In genomic region chr17:56897646-56898424, GRCh38 we compare ENCODE assay signal across 16 cellular contexts. TPM values are rescaled to one million over a fixed set of nuclear protein-coding genes. Genes with fewer than 3 reads are reported as not detected.
DNase-seq lines count a peak whose midpoint lies in the region; ATAC-seq and TF ChIP-seq lines count a peak whose summit lies in the region.
"Had no signal": no experiment of that assay in that cellular context is flagged by ENCODE, and none has a peak within 500 bp of the region (broad histone marks: within the 10 kb centered on the region; RNA-seq: fewer than 3 reads in every experiment).

No MANE protein-coding gene starts in this region.

- CTCF ChIA-PET in activated CD8-positive, alpha-beta memory T cell treated with anti-CD3 and anti-CD28 coated beads, Interleukin-2, amount 10 ng/mL, durations not matched to agents 7 days and 5 days (lab: Charles Lee), result no interaction called here

- WGBS in trophoblast cell (ENCODE audit: extremely low coverage, insufficient coverage, insufficient read length), result no CpG with 5 or more reads among the region's 14 CpGs

- H3K4me1 ChIP-seq in Peyer's patch, result peaks cover 0 to 12% (median 4%) of the 10 kb centered on the region in 4 donors
- no peaks in the 10 kb centered on the region for H3K4me1 ChIP-seq in trophoblast cell (ENCODE audit: control insufficient read depth in 1 of 2, insufficient read depth in 2 of 2, low read length in 2 of 2)

- H2AK5ac ChIP-seq in trophoblast cell (ENCODE audit: low read length), result no peak overlapping the region

- H3K27ac Mint-ChIP-seq in activated T-cell treated with anti-CD3 and anti-CD28 coated beads, Interleukin-2, amount 50 U/mL, for 72 hours, result peak overlapping the region; percentile 21
- H3K27ac Mint-ChIP-seq in activated CD8-positive, alpha-beta memory T cell treated with anti-CD3 and anti-CD28 coated beads, Interleukin-2, amount 10 ng/mL, durations not matched to agents 7 days and 5 days, result no peak overlapping the region
- H3K27ac Mint-ChIP-seq: progenitor cell of endocrine pancreas had no signal

- H3K36me3 Mint-ChIP-seq in activated T-cell treated with anti-CD3 and anti-CD28 coated beads, Interleukin-2, amount 50 U/mL, for 72 hours (ENCODE audit: insufficient read depth in 2 of 2), result peaks cover 27 to 41% of the 10 kb centered on the region in 2 donors
- peaks cover 62% of the 10 kb centered on the region for H3K36me3 Mint-ChIP-seq in activated T-cell treated with anti-CD3 and anti-CD28 coated beads, Interleukin-2, amount 50 U/mL, for 4 hours (ENCODE audit: insufficient read depth)
- H3K36me3 Mint-ChIP-seq in activated CD8-positive, alpha-beta memory T cell treated with anti-CD3 and anti-CD28 coated beads, Interleukin-2, amount 10 ng/mL, durations not matched to agents 7 days and 5 days, result peaks cover 89% of the 10 kb centered on the region

- no peaks in the 10 kb centered on the region for H3K79me1 ChIP-seq in trophoblast cell (ENCODE audit: low read length)

- H3K27me3 ChIP-seq in Peyer's patch (no peaks in the 10 kb centered on the region), trophoblast cell (ENCODE audit: insufficient read depth, low read length) (no peaks in the 10 kb centered on the region)

- H2BK120ac ChIP-seq in trophoblast cell (ENCODE audit: insufficient read depth, low read length, poor library complexity), result no peak overlapping the region

- no peaks in the 10 kb centered on the region for H3K79me2 ChIP-seq in trophoblast cell (ENCODE audit: control insufficient read depth, insufficient read depth, low read length, poor library complexity)

- no peak overlapping the region for H4K12ac ChIP-seq in trophoblast cell (ENCODE audit: low read depth, low read length)

- H3K9ac ChIP-seq in trophoblast cell (ENCODE audit: low read length), result peak overlapping the region; percentile 20

- H3K9me3 Mint-ChIP-seq in activated T-cell treated with anti-CD3 and anti-CD28 coated beads, Interleukin-2, amount 50 U/mL, for 72 hours, result no peaks in the 10 kb centered on the region
- H3K9me3 Mint-ChIP-seq in activated T-cell treated with anti-CD3 and anti-CD28 coated beads, Interleukin-2, amount 50 U/mL, for 4 hours, result no peaks in the 10 kb centered on the region
- H3K9me3 Mint-ChIP-seq in activated CD8-positive, alpha-beta memory T cell treated with anti-CD3 and anti-CD28 coated beads, Interleukin-2, amount 10 ng/mL, durations not matched to agents 7 days and 5 days (ENCODE audit: low read depth), result no peaks in the 10 kb centered on the region

- H3K18ac ChIP-seq in trophoblast cell (ENCODE audit: low read length), result no peak overlapping the region

- no peaks in the 10 kb centered on the region for H3K27me3 Mint-ChIP-seq in activated T-cell treated with anti-CD3 and anti-CD28 coated beads, Interleukin-2, amount 50 U/mL, for 72 hours (ENCODE audit: low read depth)
- no peaks in the 10 kb centered on the region for H3K27me3 Mint-ChIP-seq in activated T-cell treated with anti-CD3 and anti-CD28 coated beads, Interleukin-2, amount 50 U/mL, for 4 hours (ENCODE audit: low read depth)
- H3K27me3 Mint-ChIP-seq in activated CD8-positive, alpha-beta memory T cell treated with anti-CD3 and anti-CD28 coated beads, Interleukin-2, amount 10 ng/mL, durations not matched to agents 7 days and 5 days, result no peaks in the 10 kb centered on the region
- H3K27me3 Mint-ChIP-seq: progenitor cell of endocrine pancreas had no signal

- peak overlapping the region in 3 of 4 donors; percentile 2 to 34 (median 27) for H3K27ac ChIP-seq in Peyer's patch
- H3K27ac ChIP-seq in trophoblast cell (ENCODE audit: low read depth, low read length), result no peak overlapping the region
- H3K27ac ChIP-seq: thoracic aorta had no signal

- no peak overlapping the region for H3K4ac ChIP-seq in trophoblast cell (ENCODE audit: low read depth, low read length)

- no peak overlapping the region for H4K91ac ChIP-seq in trophoblast cell (ENCODE audit: low read depth, low read length)

- H2BK5ac ChIP-seq in trophoblast cell (ENCODE audit: low read depth, low read length, poor library complexity), result no peak overlapping the region

- H3K14ac ChIP-seq in trophoblast cell (ENCODE audit: low read length), result no peak overlapping the region

- H3K36me3 ChIP-seq in Peyer's patch (peaks cover 0 to 100% (median 0%) of the 10 kb centered on the region in 3 donors), trophoblast cell (ENCODE audit: control insufficient read depth in 1 of 2, insufficient read depth in 2 of 2, low read length in 2 of 2) (peaks cover 26 to 28% of the 10 kb centered on the region in 2 experiments)

- no peak overlapping the region for H4K8ac ChIP-seq in trophoblast cell (ENCODE audit: low read depth, low read length)

- TF ChIP-seq CTCF in Peyer's patch (IDR thresholded peaks at IDR 0.05), result no peak

- peaks cover 17% of the 10 kb centered on the region for H3K4me1 Mint-ChIP-seq in activated T-cell treated with anti-CD3 and anti-CD28 coated beads, Interleukin-2, amount 50 U/mL, for 72 hours (ENCODE audit: low read depth)
- peaks cover 1% of the 10 kb centered on the region for H3K4me1 Mint-ChIP-seq in activated T-cell treated with anti-CD3 and anti-CD28 coated beads, Interleukin-2, amount 50 U/mL, for 4 hours (ENCODE audit: low read depth)
- peaks cover 26% of the 10 kb centered on the region for H3K4me1 Mint-ChIP-seq in activated CD8-positive, alpha-beta memory T cell treated with anti-CD3 and anti-CD28 coated beads, Interleukin-2, amount 10 ng/mL, durations not matched to agents 7 days and 5 days

- H3K9me3 ChIP-seq in Peyer's patch (no peaks in the 10 kb centered on the region), trophoblast cell (ENCODE audit: insufficient read depth, low read depth, low read length) (peaks cover 2% of the 10 kb centered on the region)
- H3K9me3 ChIP-seq: thoracic aorta had no signal

- H3K23ac ChIP-seq in trophoblast cell (ENCODE audit: low read length), result no peak overlapping the region

- DNase-seq in activated T-cell treated with anti-CD3 and anti-CD28 coated beads, Interleukin-2, amount 50 U/mL, for 72 hours, result no peak
- no peak for DNase-seq in activated T-cell treated with anti-CD3 and anti-CD28 coated beads, Interleukin-2, amount 50 U/mL, for 4 hours
- DNase-seq in Peyer's patch (peak in 2 of 3 donors; percentile 66 to 69), trophoblast cell (no peak), amniotic stem cell (lab: John Stamatoyannopoulos, UW) (no peak), AG08396 (ENCODE audit: low spot score) (no peak)
- DNase-seq in activated CD8-positive, alpha-beta memory T cell treated with anti-CD3 and anti-CD28 coated beads, Interleukin-2, amount 10 ng/mL, durations not matched to agents 7 days and 5 days, result no peak
- DNase-seq: ACHN; DND-41; effector CD8-positive, alpha-beta T cell; NCI-H1417; SW 1271 had no signal

- H2AFZ ChIP-seq in trophoblast cell (ENCODE audit: insufficient read depth, low read length, poor library complexity), result no peak overlapping the region

- H3K4me3 ChIP-seq in Peyer's patch (no peak overlapping the region), trophoblast cell (ENCODE audit: low read depth, low read length) (no peak overlapping the region)
- H3K4me3 ChIP-seq: lung, thoracic aorta had no signal

- peak in 1 of 2 donors; percentile 14 for ATAC-seq in activated T-cell treated with anti-CD3 and anti-CD28 coated beads, Interleukin-2, amount 50 U/mL, for 72 hours (replicated peaks in 1 of 2)
- ATAC-seq in activated T-cell treated with anti-CD3 and anti-CD28 coated beads, Interleukin-2, amount 50 U/mL, for 4 hours, result no peak
- ATAC-seq in GM21619 (IDR thresholded peaks at IDR 0.05; ENCODE audit: unreplicated experiment), result peak; percentile 54
- ATAC-seq in activated CD8-positive, alpha-beta memory T cell treated with anti-CD3 and anti-CD28 coated beads, Interleukin-2, amount 10 ng/mL, durations not matched to agents 7 days and 5 days, result no peak

- no peak overlapping the region for H3K4me2 ChIP-seq in trophoblast cell (ENCODE audit: low read length)

- H2BK12ac ChIP-seq in trophoblast cell (ENCODE audit: low read length), result no peak overlapping the region

- TF ChIP-seq POLR2A in Peyer's patch (IDR thresholded peaks at IDR 0.05), result no peak

- no peak overlapping the region for H3K4me3 Mint-ChIP-seq in activated T-cell treated with anti-CD3 and anti-CD28 coated beads, Interleukin-2, amount 50 U/mL, for 72 hours
- no peak overlapping the region for H3K4me3 Mint-ChIP-seq in activated T-cell treated with anti-CD3 and anti-CD28 coated beads, Interleukin-2, amount 50 U/mL, for 4 hours
- H3K4me3 Mint-ChIP-seq in activated CD8-positive, alpha-beta memory T cell treated with anti-CD3 and anti-CD28 coated beads, Interleukin-2, amount 10 ng/mL, durations not matched to agents 7 days and 5 days, result no peak overlapping the region

RNA-seq across cellular contexts. Expression of gene TRIM25, which starts 16.0 kb away (rescaled TPM):
- total RNA-seq in activated T-cell treated with anti-CD3 and anti-CD28 coated beads, Interleukin-2, amount 50 U/mL, for 72 hours, result 100 to 1,000 TPM; 197 to 235 TPM
- total RNA-seq in activated T-cell treated with anti-CD3 and anti-CD28 coated beads, Interleukin-2, amount 50 U/mL, for 4 hours, result 10 to 100 TPM; 52.4 to 66.7 (median 61.2) TPM
- total RNA-seq in Peyer's patch, result 100 to 1,000 TPM in 3 of 4 donors, 10 to 100 TPM in 1; 87.0 to 344 (median 119) TPM
- polyA plus RNA-seq in trophoblast cell (2013), result 18.0 and 18.2 TPM in 2 replicates
- 100 to 1,000 TPM; 166 to 227 TPM for total RNA-seq in activated CD8-positive, alpha-beta memory T cell treated with anti-CD3 and anti-CD28 coated beads, Interleukin-2, amount 10 ng/mL, durations not matched to agents 7 days and 5 days

Comparison
In these comparisons a context has a peak if more than half of its experiments do, and no peak if none do; other contexts are left out.
1. DNase-seq: peak in Peyer's patch (2 of 3); none in activated T-cell treated with anti-CD3 and anti-CD28 coated beads, Interleukin-2, amount 50 U/mL, for 72 hours (0 of 2), activated T-cell treated with anti-CD3 and anti-CD28 coated beads, Interleukin-2, amount 50 U/mL, for 4 hours (single experiment), trophoblast cell (0 of 2), amniotic stem cell (single experiment), activated CD8-positive, alpha-beta memory T cell treated with anti-CD3 and anti-CD28 coated beads, Interleukin-2, amount 10 ng/mL, durations not matched to agents 7 days and 5 days (single experiment) and AG08396 (single experiment).